Comparison of ENCODE assay signal across 8 cellular contexts in the genomic region with DNA sequence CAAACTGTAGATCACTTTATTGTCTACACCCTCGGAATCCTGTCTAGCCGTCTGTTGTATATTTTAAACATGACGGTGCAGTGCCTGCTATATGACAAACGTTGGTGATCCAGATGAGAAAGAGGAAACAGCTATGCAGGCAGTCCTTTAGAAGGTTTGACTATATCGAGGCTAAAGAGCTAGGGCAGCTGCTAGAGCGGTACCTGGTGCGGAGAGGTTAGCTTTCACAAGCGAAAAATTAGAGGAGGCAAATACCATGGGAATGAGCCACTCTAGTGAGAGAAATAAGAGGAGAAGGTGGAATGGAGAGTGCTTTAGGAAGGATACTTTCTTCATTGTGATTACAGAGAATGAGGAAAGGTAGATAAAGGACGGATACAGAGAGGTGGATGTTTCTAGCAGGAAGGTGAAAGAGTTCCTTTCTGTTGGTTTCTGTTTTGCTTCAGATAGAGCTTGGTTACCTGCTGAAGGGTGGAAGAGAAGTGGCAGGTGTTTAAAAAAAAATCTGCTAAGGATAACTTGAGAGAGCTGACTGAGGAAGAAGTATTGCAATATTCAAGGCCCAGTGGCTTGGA. TPM values are rescaled to one million over a fixed set of nuclear protein-coding genes. Genes with fewer than 3 reads are reported as not detected.
DNase-seq lines count a peak whose midpoint lies in the region; ATAC-seq and TF ChIP-seq lines count a peak whose summit lies in the region.

No MANE protein-coding gene starts in this region.

- TF ChIP-seq POLR2A in HCT116 (IDR thresholded peaks at IDR 0.05; ENCODE audit: borderline replicate concordance, extremely low read depth, insufficient read depth, insufficient read length): no peak

- H3K4me1 Mint-ChIP-seq in Calu3 (ENCODE audit: low read depth, unreplicated experiment) (peaks cover 34% of the 10 kb centered on the region), endodermal cell (peaks cover 18% of the 10 kb centered on the region)

- TF ChIP-seq RAD21 in HCT116 (IDR thresholded peaks at IDR 0.05; ENCODE audit: low read depth) (no peak), SK-N-SH (IDR thresholded peaks at IDR 0.05; ENCODE audit: low read length) (no peak), neural cell (conservative IDR thresholded peaks at IDR 0.05) (no peak)

- intact Hi-C loops in Calu3 (cut with micrococcal nuclease; ENCODE audit: unreplicated experiment) (no loop called here), HCT116 (cut with micrococcal nuclease) (no loop called here)

- H3K36me3 Mint-ChIP-seq in Calu3 (ENCODE audit: insufficient read depth, unreplicated experiment) (peaks cover 29% of the 10 kb centered on the region), endodermal cell (ENCODE audit: low read depth) (no peaks in the 10 kb centered on the region)

- H4K20me1 ChIP-seq in HCT116 (ENCODE audit: insufficient read depth): no peaks in the 10 kb centered on the region
- no peaks in the 10 kb centered on the region; the same call in 1 of the 2 replicates for H4K20me1 ChIP-seq in SK-N-SH (ENCODE audit: insufficient read depth)
- no peaks in the 10 kb centered on the region for H4K20me1 ChIP-seq in neural cell (ENCODE audit: insufficient read depth)

- H3K9ac ChIP-seq in HCT116 (ENCODE audit: low read length): peak overlapping the region; percentile 82
- H3K9ac ChIP-seq in SK-N-SH: peak overlapping the region; percentile 93; the same call in 1 of the 2 replicates
- peak overlapping the region; percentile 75 for H3K9ac ChIP-seq in endodermal cell (ENCODE audit: extremely low read depth, low read length, poor library complexity, severe bottlenecking)
- peak overlapping the region; percentile 96 for H3K9ac ChIP-seq in neural cell (ENCODE audit: low read length)

- H3K4me1 ChIP-seq in HCT116 (ENCODE audit: control insufficient read depth in 1 of 2, insufficient read depth in 2 of 2, low read length in 2 of 2) (peaks cover 7 to 19% of the 10 kb centered on the region in 2 experiments), SK-N-SH (ENCODE audit: control insufficient read depth in 1 of 2, insufficient read depth in 2 of 2, low read depth in 1 of 2, low read length in 1 of 2) (peaks cover 0 to 20% of the 10 kb centered on the region in 2 experiments; a peak in 3 of 4 replicates), endodermal cell (ENCODE audit: control insufficient read depth, insufficient read depth, low read length) (no peaks in the 10 kb centered on the region)

- TF ChIP-seq EP300 in SK-N-SH (IDR thresholded peaks at IDR 0.05; ENCODE audit: borderline replicate concordance in 1 of 2, low read depth in 1 of 2, low read length in 1 of 2): no peak
- TF ChIP-seq EP300 in neural cell (conservative IDR thresholded peaks at IDR 0.05; ENCODE audit: poor library complexity, severe bottlenecking): no peak

- peaks cover 7% of the 10 kb centered on the region for H3F3A ChIP-seq in SK-N-SH (replicated peaks; ENCODE audit: insufficient read depth)
- peaks cover 5% of the 10 kb centered on the region for H3F3A ChIP-seq in neural cell (ENCODE audit: insufficient read depth, low read length, poor library complexity, severe bottlenecking)

- H3K79me2 ChIP-seq in HCT116 (ENCODE audit: insufficient read depth, low read length): 0 out of 2 replicates have a peak, but pooled peaks cover 3% of the 10 kb centered on the region
- peaks cover 28% of the 10 kb centered on the region for H3K79me2 ChIP-seq in SK-N-SH (ENCODE audit: insufficient read depth)
- H3K79me2 ChIP-seq in neural cell (replicated peaks; ENCODE audit: insufficient read depth, low read length): peaks cover 27% of the 10 kb centered on the region

- ATAC-seq in HCT116 (no peak), GM21526 (IDR thresholded peaks at IDR 0.05; ENCODE audit: low FRiP score, unreplicated experiment) (no peak)

- no peaks in the 10 kb centered on the region for H3K27me3 ChIP-seq in HCT116 (ENCODE audit: insufficient read depth, low read length)
- no peaks in the 10 kb centered on the region for H3K27me3 ChIP-seq in SK-N-SH (ENCODE audit: insufficient read depth)
- no peaks in the 10 kb centered on the region for H3K27me3 ChIP-seq in endodermal cell (ENCODE audit: control insufficient read depth, insufficient read depth, low read length, poor library complexity, severe bottlenecking)
- H3K27me3 ChIP-seq in neural cell (ENCODE audit: insufficient read depth, low read depth, low read length): no peaks in the 10 kb centered on the region

- H3K9me3 ChIP-seq in HCT116 (ENCODE audit: control insufficient read depth in 1 of 2, insufficient read depth in 1 of 2, low read depth in 1 of 2, low read length in 2 of 2) (no peaks in the 10 kb centered on the region), SK-N-SH (no peaks in the 10 kb centered on the region), endodermal cell (ENCODE audit: control insufficient read depth, low read length) (no peaks in the 10 kb centered on the region), neural cell (ENCODE audit: low read length) (no peaks in the 10 kb centered on the region)

- peak overlapping the region; percentile 67 for H3K4me3 Mint-ChIP-seq in Calu3 (ENCODE audit: low read depth, unreplicated experiment)
- H3K4me3 Mint-ChIP-seq in endodermal cell: peak overlapping the region; percentile 77

- H3K27ac Mint-ChIP-seq in Calu3 (ENCODE audit: unreplicated experiment): peak overlapping the region; percentile 73
- H3K27ac Mint-ChIP-seq in endodermal cell: peak overlapping the region; percentile 34

- TF ChIP-seq CTCF in Calu3 (IDR thresholded peaks at IDR 0.05; ENCODE audit: unreplicated experiment): no peak
- TF ChIP-seq CTCF in HCT116 (IDR thresholded peaks at IDR 0.05 in 2 of 3, conservative IDR thresholded peaks at IDR 0.05 in 1 of 3; ENCODE audit: borderline replicate concordance in 1 of 3, insufficient read depth in 1 of 3, low read depth in 2 of 3, low read length in 2 of 3): no peak
- no peak for TF ChIP-seq CTCF in SK-N-SH (IDR thresholded peaks at IDR 0.05)
- no peak for TF ChIP-seq CTCF in endodermal cell (conservative IDR thresholded peaks at IDR 0.05)
- TF ChIP-seq CTCF in neural cell (IDR thresholded peaks at IDR 0.05; ENCODE audit: poor library complexity, severe bottlenecking): no peak

- no TSS peak for BruUV-seq in Calu3 (replicated peaks; lab: Mats Ljungman, UMichigan)
- TSS peak; percentile 80 for BruUV-seq in HCT116 (replicated peaks; lab: Mats Ljungman, UMichigan)

- CTCF ChIA-PET in Calu3 (lab: Charles Lee) (interaction anchor here (0.6 to 0.7 kb wide), 3 partner anchors 87 to 123 kb away, joined by 3 to 7 read pairs (median 5); no protein-coding TSS in a partner anchor), HCT116 (lab: Charles Lee) (interaction anchor here (1.1 kb wide), 1 partner anchor 8 kb away, joined by 3 read pairs; no protein-coding TSS in a partner anchor), SK-N-SH (lab: Yijun Ruan, JAX) (interaction anchor here (1.5 to 1.6 kb wide), 2 partner anchors 122 to 138 kb away, joined by 3 to 9 read pairs; no protein-coding TSS in a partner anchor)

- WGBS in SK-N-SH (ENCODE audit: low lambda C conversion rate): 30% methylated on average over 9 of the region's 9 CpGs
- WGBS in endodermal cell (ENCODE audit: insufficient coverage in 1 of 2, insufficient read length in 1 of 2), 2 experiments: 55 to 70% methylated on average over 9 of the region's 9 CpGs

- RAD21 ChIA-PET in HCT116 (lab: Charles Lee; ENCODE audit: low non-redundant PET in 1 of 2, low total read pairs in 2 of 2, uncharacterized antibody in 2 of 2, unreplicated experiment in 2 of 2): no interaction called here

- H3K27me3 Mint-ChIP-seq in Calu3 (ENCODE audit: unreplicated experiment): no peaks in the 10 kb centered on the region
- no peaks in the 10 kb centered on the region for H3K27me3 Mint-ChIP-seq in endodermal cell (ENCODE audit: insufficient read depth)

- peak overlapping the region; percentile 95 for H3K27ac ChIP-seq in HCT116 (ENCODE audit: low read depth, low read length)
- H3K27ac ChIP-seq in SK-N-SH (ENCODE audit: low read depth in 2 of 2, low read length in 1 of 2): peak overlapping the region; percentile 85 to 98
- H3K27ac ChIP-seq in endodermal cell (ENCODE audit: low read depth, low read length): peak overlapping the region; percentile 92
- H3K27ac ChIP-seq in neural cell (ENCODE audit: low read length): peak overlapping the region; percentile 93

- no peaks in the 10 kb centered on the region for H3K9me3 Mint-ChIP-seq in Calu3 (ENCODE audit: low read depth, unreplicated experiment)
- H3K9me3 Mint-ChIP-seq in endodermal cell: no peaks in the 10 kb centered on the region

- H3K4me3 ChIP-seq in HCT116 (replicated peaks in 1 of 2; ENCODE audit: low read depth in 1 of 2, low read length in 2 of 2): peak overlapping the region; percentile 72 to 74
- H3K4me3 ChIP-seq in SK-N-SH (ENCODE audit: low read depth in 2 of 2, low read length in 1 of 2): peak overlapping the region; percentile 80 to 95
- H3K4me3 ChIP-seq in endodermal cell (ENCODE audit: low read length): peak overlapping the region; percentile 84
- H3K4me3 ChIP-seq in neural cell (ENCODE audit: low read length): peak overlapping the region; percentile 88

- peak overlapping the region; percentile 71 for H2AFZ ChIP-seq in HCT116 (ENCODE audit: low read depth, low read length, poor library complexity, severe bottlenecking)
- H2AFZ ChIP-seq in SK-N-SH (ENCODE audit: low read depth): peak overlapping the region; percentile 57
- H2AFZ ChIP-seq in neural cell (ENCODE audit: low read depth, low read length): peak overlapping the region; percentile 89

- POLR2A ChIA-PET in HCT116 (lab: Charles Lee) (interaction anchor here (1.3 kb wide), 1 partner anchor 8 kb away, joined by 6 read pairs; no protein-coding TSS in a partner anchor), SK-N-SH (lab: Yijun Ruan, JAX) (interaction anchor here (1.1 to 1.5 kb wide), 3 partner anchors 16 to 1027 kb away, joined by 3 to 6 read pairs (median 4); a partner anchor contains a TSS)

- DNase-seq in Calu3 (peak; percentile 15), HCT116 (ENCODE audit: low read depth, low spot score) (no peak), SK-N-SH (peak; percentile 9), endodermal cell (no peak), NCI-H1436 (lab: John Stamatoyannopoulos, UW) (no peak), DMS114 treated with DMSO at 0.1 percent for 48 hours (lab: John Stamatoyannopoulos, UW; ENCODE audit: unreplicated experiment) (no peak)

- H3K4me2 ChIP-seq in HCT116 (ENCODE audit: low read length) (peak overlapping the region; percentile 80), SK-N-SH (peak overlapping the region; percentile 79), neural cell (ENCODE audit: low read length) (peak overlapping the region; percentile 74)

- H3K9me2 ChIP-seq in HCT116 (ENCODE audit: insufficient read depth) (no peaks in the 10 kb centered on the region), SK-N-SH (no peaks in the 10 kb centered on the region), neural cell (ENCODE audit: insufficient read depth, low read length) (no peaks in the 10 kb centered on the region)

- H3K36me3 ChIP-seq in HCT116 (ENCODE audit: control insufficient read depth in 1 of 2, insufficient read depth in 2 of 2, low read length in 2 of 2) (no peaks in the 10 kb centered on the region), SK-N-SH (replicated peaks in 1 of 2; ENCODE audit: control insufficient read depth in 1 of 2, insufficient read depth in 2 of 2, low read length in 1 of 2) (no peaks in the 10 kb centered on the region), endodermal cell (ENCODE audit: control insufficient read depth, insufficient read depth, low read length) (no peaks in the 10 kb centered on the region), neural cell (ENCODE audit: insufficient read depth, low read length) (no peaks in the 10 kb centered on the region)

RNA-seq across cellular contexts. Expression of a gene that starts 1.0 kb away (rescaled TPM):
- total RNA-seq in Calu3 (2022): 16.0 and 19.6 TPM in 2 replicates
- total RNA-seq in HCT116 (2021; ENCODE audit: unreplicated experiment): 9.4 TPM
- 6.3 and 7.0 TPM in 2 replicates for polyA plus RNA-seq in HCT116 (2012)
- 4.4 and 5.6 TPM in 2 replicates for polyA plus RNA-seq in SK-N-SH (2012; rRNA removed)
- polyA plus RNA-seq in SK-N-SH (2012; cell fraction: cytosol; rRNA removed): 8.2 and 8.7 TPM in 2 replicates
- 3.0 and 4.2 TPM in 2 replicates for polyA plus RNA-seq in SK-N-SH (2012; cell fraction: nucleus; rRNA removed)
- 1 to 10 TPM; 7.4 to 8.6 TPM for total RNA-seq in endodermal cell
- polyA plus RNA-seq in endodermal cell (2013, experiment 1 of 2): 10.4 TPM
- 7.5 TPM for polyA plus RNA-seq in endodermal cell (2013, experiment 2 of 2)
- polyA plus RNA-seq in neural cell: 15.5 and 19.6 TPM in 2 replicates
- polyA minus RNA-seq in neural cell: 52.3 and 63.3 TPM in 2 replicates

Comparison
In these comparisons a context has a peak if more than half of its experiments do, and no peak if none do; other contexts are left out.
1. DNase-seq: peak in Calu3 (single experiment) and SK-N-SH (single experiment); none in HCT116 (single experiment), endodermal cell (single experiment), NCI-H1436 (single experiment) and DMS114 treated with DMSO at 0.1 percent for 48 hours (single experiment).
2. Peak in every context shown above with its lines, with median percentiles within 50 percentile points of each other: H2AFZ ChIP-seq, H3K27ac ChIP-seq, H3K4me2 ChIP-seq, H3K4me3 ChIP-seq and H3K9ac ChIP-seq.